ENCODE assay signal across 18 cellular contexts in the genomic region with DNA sequence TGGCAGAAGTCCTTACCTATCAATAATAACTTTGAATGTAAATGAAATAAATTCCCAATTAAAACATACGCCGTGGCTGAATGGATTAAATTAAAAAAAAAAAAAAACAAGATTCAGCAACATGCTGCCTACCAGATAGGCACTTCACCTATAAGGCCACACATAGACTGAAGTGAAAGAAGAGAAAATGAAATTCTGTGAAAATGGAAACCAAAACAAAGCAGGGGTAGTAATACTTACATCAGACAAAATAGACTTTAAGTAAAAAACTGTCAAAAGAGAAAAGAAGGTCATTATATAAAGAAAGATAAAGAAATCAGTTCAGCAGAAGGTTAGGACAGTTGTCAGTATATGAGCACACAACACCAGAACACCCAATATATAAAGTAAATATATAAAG.
"Had no signal": no experiment of that assay in that cellular context is flagged by ENCODE, and none has a peak within 500 bp of the region (broad histone marks: within the 10 kb centered on the region; RNA-seq: fewer than 3 reads in every experiment).

No MANE protein-coding gene starts in this region.

- H3K4me3 ChIP-seq: cardiac muscle cell, gastrocnemius medialis, heart left ventricle, prostate gland, smooth muscle cell, transverse colon, vagina had no signal

- H3K27ac ChIP-seq: cardiac muscle cell, gastrocnemius medialis, heart left ventricle, prostate gland, transverse colon, vagina had no signal

- ATAC-seq: activated CD8-positive, alpha-beta memory T cell treated with anti-CD3 and anti-CD28 coated beads, Interleukin-2, amount 10 ng/mL, durations not matched to agents 7 days and 5 days; activated naive CD4-positive, alpha-beta T cell treated with anti-CD3 and anti-CD28 coated beads, Interleukin-2, amount 50 U/mL, for 72 hours; gastrocnemius medialis; heart left ventricle; right cardiac atrium had no signal

- H3K27me3 ChIP-seq: cardiac muscle cell, gastrocnemius medialis, heart left ventricle, transverse colon, vagina had no signal

- H3K9me3 ChIP-seq: gastrocnemius medialis, prostate gland, vagina had no signal

- H3K36me3 ChIP-seq: cardiac muscle cell, prostate gland had no signal

- H3K4me1 ChIP-seq: prostate gland, transverse colon, vagina had no signal

- H3K4me2 ChIP-seq: smooth muscle cell had no signal

- DNase-seq: activated CD4-positive, alpha-beta T cell treated with anti-CD3 and anti-CD28 coated beads, Interleukin-2, amount 50 U/mL, for 4 hours; activated CD8-positive, alpha-beta memory T cell treated with anti-CD3 and anti-CD28 coated beads, Interleukin-2, amount 10 ng/mL, durations not matched to agents 7 days and 5 days; activated T-cell treated with anti-CD3 and anti-CD28 coated beads, Interleukin-2, amount 50 U/mL, for 1 hour; erythroblast; gastrocnemius medialis; heart left ventricle; immature natural killer cell; nucleus accumbens; right cardiac atrium; stimulated activated CD4-positive, alpha-beta T cell treated with anti-CD3 and anti-CD28 coated beads, Interleukin-4, amount 100 ng/mL, for 4 hours; stimulated activated CD8-positive, alpha-beta memory T cell treated with anti-CD3 and anti-CD28 coated beads, Interleukin-4, amount 100 ng/mL, for 48 hours; stimulated activated naive CD4-positive, alpha-beta T cell treated with Interleukin-2 at 50 U/mL for 16 hours; transverse colon had no signal
